ENCODE assay signal across 9 cellular contexts in genomic region chr6:82364087-82365010, GRCh38. TPM values are rescaled to one million over a fixed set of nuclear protein-coding genes. Genes with fewer than 3 reads are reported as not detected.
DNase-seq lines count a peak whose midpoint lies in the region; ATAC-seq and TF ChIP-seq lines count a peak whose summit lies in the region.
"Had no signal": no experiment of that assay in that cellular context is flagged by ENCODE, and none has a peak within 500 bp of the region (broad histone marks: within the 10 kb centered on the region; RNA-seq: fewer than 3 reads in every experiment).

No MANE protein-coding gene starts in this region.

- H3K36me3 Mint-ChIP-seq in activated T-helper 2 cell treated with anti-CD3 and anti-CD28 coated beads, Interferon-gamma antibody, Interleukin-2, Interleukin-4, amounts not matched to agents 10 μg/mL and 5 μg/mL and 100 μg/mL, durations not matched to agents 14 hours and 24 hours and 36 hours (ENCODE audit: low read depth), result no peaks in the 10 kb centered on the region
- no peaks in the 10 kb centered on the region for H3K36me3 Mint-ChIP-seq in glutamatergic neuron (ENCODE audit: unreplicated experiment)

- H3K27ac Mint-ChIP-seq in activated T-helper 2 cell treated with anti-CD3 and anti-CD28 coated beads, Interferon-gamma antibody, Interleukin-2, Interleukin-4, amounts not matched to agents 10 μg/mL and 5 μg/mL and 100 μg/mL, durations not matched to agents 14 hours and 24 hours and 36 hours, result no peak overlapping the region
- H3K27ac Mint-ChIP-seq in glutamatergic neuron (ENCODE audit: unreplicated experiment), result no peak overlapping the region

- H3K9me3 Mint-ChIP-seq in activated T-helper 2 cell treated with anti-CD3 and anti-CD28 coated beads, Interferon-gamma antibody, Interleukin-2, Interleukin-4, amounts not matched to agents 10 μg/mL and 5 μg/mL and 100 μg/mL, durations not matched to agents 14 hours and 24 hours and 36 hours, result no peaks in the 10 kb centered on the region
- peaks cover 6% of the 10 kb centered on the region for H3K9me3 Mint-ChIP-seq in glutamatergic neuron (ENCODE audit: unreplicated experiment)

- ATAC-seq in GM21528 (IDR thresholded peaks at IDR 0.05; ENCODE audit: low FRiP score, unreplicated experiment), result peak; percentile 21
- ATAC-seq in omental fat pad (ENCODE audit: low FRiP score), result peak; percentile 68
- no peak for ATAC-seq in GM19467 (IDR thresholded peaks at IDR 0.05; ENCODE audit: unreplicated experiment)
- ATAC-seq in HG02840 (IDR thresholded peaks at IDR 0.05; ENCODE audit: low FRiP score, unreplicated experiment), result no peak

- DNase-seq in DMS53 (lab: John Stamatoyannopoulos, UW) (peak; percentile 79), NCI-H1092 treated with DMSO at 0.1 percent for 48 hours (lab: John Stamatoyannopoulos, UW) (peak; percentile 24), glutamatergic neuron (peak; percentile 39), omental fat pad (ENCODE audit: low spot score) (no peak)
- no peak for DNase-seq in activated T-helper 2 cell treated with anti-CD3 and anti-CD28 coated beads, Interferon-gamma antibody, Interleukin-2, Interleukin-4, amounts not matched to agents 10 μg/mL and 5 μg/mL and 100 μg/mL, durations not matched to agents 14 hours and 24 hours and 36 hours (ENCODE audit: low spot score)

- intact Hi-C loops in activated T-helper 2 cell treated with anti-CD3 and anti-CD28 coated beads, Interferon-gamma antibody, Interleukin-2, Interleukin-4, amounts not matched to agents 10 μg/mL and 5 μg/mL and 100 μg/mL, durations not matched to agents 14 hours and 24 hours and 36 hours (cut with micrococcal nuclease), result no loop called here

- TF ChIP-seq CTCF in glutamatergic neuron (IDR thresholded peaks at IDR 0.05; ENCODE audit: partially characterized antibody, unreplicated experiment) (no peak), omental fat pad (IDR thresholded peaks at IDR 0.05) (no peak)

- peaks cover 66% of the 10 kb centered on the region for H3K27me3 Mint-ChIP-seq in activated T-helper 2 cell treated with anti-CD3 and anti-CD28 coated beads, Interferon-gamma antibody, Interleukin-2, Interleukin-4, amounts not matched to agents 10 μg/mL and 5 μg/mL and 100 μg/mL, durations not matched to agents 14 hours and 24 hours and 36 hours (ENCODE audit: low read depth)
- H3K27me3 Mint-ChIP-seq in glutamatergic neuron (ENCODE audit: unreplicated experiment), result peaks cover 11% of the 10 kb centered on the region

- peak overlapping the region; percentile 77 for H3K4me3 Mint-ChIP-seq in activated T-helper 2 cell treated with anti-CD3 and anti-CD28 coated beads, Interferon-gamma antibody, Interleukin-2, Interleukin-4, amounts not matched to agents 10 μg/mL and 5 μg/mL and 100 μg/mL, durations not matched to agents 14 hours and 24 hours and 36 hours (ENCODE audit: low read depth)
- H3K4me3 Mint-ChIP-seq in glutamatergic neuron (ENCODE audit: unreplicated experiment), result peak overlapping the region; percentile 93

- H3K4me1 Mint-ChIP-seq in activated T-helper 2 cell treated with anti-CD3 and anti-CD28 coated beads, Interferon-gamma antibody, Interleukin-2, Interleukin-4, amounts not matched to agents 10 μg/mL and 5 μg/mL and 100 μg/mL, durations not matched to agents 14 hours and 24 hours and 36 hours (ENCODE audit: low read depth), result peaks cover 8% of the 10 kb centered on the region
- peaks cover 5% of the 10 kb centered on the region for H3K4me1 Mint-ChIP-seq in glutamatergic neuron (ENCODE audit: low read depth, unreplicated experiment)

RNA-seq across cellular contexts. Expression of gene TPBG, which starts 0.7 kb away (rescaled TPM):
- total RNA-seq in activated T-helper 2 cell treated with anti-CD3 and anti-CD28 coated beads, Interferon-gamma antibody, Interleukin-2, Interleukin-4, amounts not matched to agents 10 μg/mL and 5 μg/mL and 100 μg/mL, durations not matched to agents 14 hours and 24 hours and 36 hours, result 0.07 TPM in 1 of 2 replicates, not detected in the other
- total RNA-seq in glutamatergic neuron (ENCODE audit: unreplicated experiment) (1.4 TPM), omental fat pad (10 to 100 TPM; 15.9 to 46.4 (median 25.3) TPM)
- total RNA-seq: T-helper 2 cell treated with Interferon-gamma antibody and Interleukin-4, amounts not matched to agents 100 ng/mL and 5 ng/mL, for 36 hours had no signal

Comparison
In these comparisons a context has a peak if more than half of its experiments do, and no peak if none do; other contexts are left out.
1. DNase-seq: peak in DMS53 (single experiment), NCI-H1092 treated with DMSO at 0.1 percent for 48 hours (single experiment) and glutamatergic neuron (single experiment); none in activated T-helper 2 cell treated with anti-CD3 and anti-CD28 coated beads, Interferon-gamma antibody, Interleukin-2, Interleukin-4, amounts not matched to agents 10 μg/mL and 5 μg/mL and 100 μg/mL, durations not matched to agents 14 hours and 24 hours and 36 hours (single experiment) and omental fat pad (single experiment).
2. ATAC-seq: peak in GM21528 (single experiment) and omental fat pad (single experiment); none in GM19467 (single experiment) and HG02840 (single experiment).